2 cellular contexts compared by ENCODE assay signal in the genomic region with DNA sequence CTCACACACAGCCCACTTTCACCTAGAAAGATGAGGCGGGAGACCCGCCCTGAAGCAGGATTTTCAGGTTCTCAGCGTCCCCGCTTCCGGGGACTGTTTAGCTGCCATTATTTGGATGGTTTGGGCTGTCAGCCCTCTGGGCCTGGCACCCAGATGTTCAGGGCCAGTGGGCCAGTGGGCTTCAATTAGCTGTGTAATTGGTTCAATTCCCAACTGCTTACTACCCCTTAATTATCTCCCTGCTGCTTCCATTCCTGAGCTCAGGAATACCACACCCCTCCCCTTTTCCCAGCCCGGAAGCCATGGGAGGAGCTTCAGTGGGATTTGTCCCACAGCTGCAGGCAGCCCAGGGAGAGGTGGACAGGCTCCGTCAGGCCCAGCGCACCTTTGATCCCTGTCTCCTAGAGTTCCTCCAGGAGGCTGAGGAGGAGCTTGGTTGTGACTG.
TF ChIP-seq lines count a peak whose summit lies in the region.

No MANE protein-coding gene starts in this region.

TF ChIP-seq in GM23338, 12 proteins besides CTCF, POLR2A, EP300 and RAD21:
- TF ChIP-seq EZH2 (IDR thresholded peaks at IDR 0.05; ENCODE audit: low read depth, unreplicated experiment) = no peak

TF ChIP-seq in H1, 55 proteins besides CTCF, POLR2A, EP300 and RAD21:
- TF ChIP-seq, protein P1, sequence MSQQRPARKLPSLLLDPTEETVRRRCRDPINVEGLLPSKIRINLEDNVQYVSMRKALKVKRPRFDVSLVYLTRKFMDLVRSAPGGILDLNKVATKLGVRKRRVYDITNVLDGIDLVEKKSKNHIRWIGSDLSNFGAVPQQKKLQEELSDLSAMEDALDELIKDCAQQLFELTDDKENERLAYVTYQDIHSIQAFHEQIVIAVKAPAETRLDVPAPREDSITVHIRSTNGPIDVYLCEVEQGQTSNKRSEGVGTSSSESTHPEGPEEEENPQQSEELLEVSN (IDR thresholded peaks at IDR 0.05) = no peak
- TF ChIP-seq NRF1 (IDR thresholded peaks at IDR 0.05; ENCODE audit: low read depth, low read length) = no peak
- TF ChIP-seq, protein P2, sequence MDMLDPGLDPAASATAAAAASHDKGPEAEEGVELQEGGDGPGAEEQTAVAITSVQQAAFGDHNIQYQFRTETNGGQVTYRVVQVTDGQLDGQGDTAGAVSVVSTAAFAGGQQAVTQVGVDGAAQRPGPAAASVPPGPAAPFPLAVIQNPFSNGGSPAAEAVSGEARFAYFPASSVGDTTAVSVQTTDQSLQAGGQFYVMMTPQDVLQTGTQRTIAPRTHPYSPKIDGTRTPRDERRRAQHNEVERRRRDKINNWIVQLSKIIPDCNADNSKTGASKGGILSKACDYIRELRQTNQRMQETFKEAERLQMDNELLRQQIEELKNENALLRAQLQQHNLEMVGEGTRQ (IDR thresholded peaks at IDR 0.05; ENCODE audit: low read length) = no peak
- TF ChIP-seq, protein P3, sequence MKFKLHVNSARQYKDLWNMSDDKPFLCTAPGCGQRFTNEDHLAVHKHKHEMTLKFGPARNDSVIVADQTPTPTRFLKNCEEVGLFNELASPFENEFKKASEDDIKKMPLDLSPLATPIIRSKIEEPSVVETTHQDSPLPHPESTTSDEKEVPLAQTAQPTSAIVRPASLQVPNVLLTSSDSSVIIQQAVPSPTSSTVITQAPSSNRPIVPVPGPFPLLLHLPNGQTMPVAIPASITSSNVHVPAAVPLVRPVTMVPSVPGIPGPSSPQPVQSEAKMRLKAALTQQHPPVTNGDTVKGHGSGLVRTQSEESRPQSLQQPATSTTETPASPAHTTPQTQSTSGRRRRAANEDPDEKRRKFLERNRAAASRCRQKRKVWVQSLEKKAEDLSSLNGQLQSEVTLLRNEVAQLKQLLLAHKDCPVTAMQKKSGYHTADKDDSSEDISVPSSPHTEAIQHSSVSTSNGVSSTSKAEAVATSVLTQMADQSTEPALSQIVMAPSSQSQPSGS (IDR thresholded peaks at IDR 0.05; ENCODE audit: low read length) = no peak
- no peak for TF ChIP-seq HDAC6 (IDR thresholded peaks at IDR 0.05; ENCODE audit: low read depth, low read length)
- no peak for TF ChIP-seq RXRA (IDR thresholded peaks at IDR 0.05; ENCODE audit: insufficient read depth, low read depth, low read length)
- TF ChIP-seq CBX8 (IDR thresholded peaks at IDR 0.05; ENCODE audit: borderline replicate concordance, low read depth, low read length) = no peak
- no peak for TF ChIP-seq EGR1 (IDR thresholded peaks at IDR 0.05; ENCODE audit: borderline replicate concordance, low read depth, low read length)
- TF ChIP-seq CBX5 (IDR thresholded peaks at IDR 0.05; ENCODE audit: low read depth, low read length) = no peak
- no peak for TF ChIP-seq GTF2F1 (IDR thresholded peaks at IDR 0.05; ENCODE audit: borderline replicate concordance, low read depth, low read length)
- TF ChIP-seq NANOG (IDR thresholded peaks at IDR 0.05; ENCODE audit: insufficient read depth, low read depth, low read length, poor library complexity, severe bottlenecking) = no peak
- no peak for TF ChIP-seq JUND (IDR thresholded peaks at IDR 0.05; ENCODE audit: low read length)
- no peak for TF ChIP-seq RNF2 (IDR thresholded peaks at IDR 0.05; ENCODE audit: borderline replicate concordance, low read depth, low read length, missing control alignments, poor library complexity, severe bottlenecking)
- TF ChIP-seq CREB1 (IDR thresholded peaks at IDR 0.05) = no peak
- no peak for TF ChIP-seq TCF12 (IDR thresholded peaks at IDR 0.05; ENCODE audit: low read depth, low read length)
- TF ChIP-seq SIX5 (IDR thresholded peaks at IDR 0.05; ENCODE audit: low read depth, low read length) = no peak
- TF ChIP-seq SIRT6 (IDR thresholded peaks at IDR 0.05; ENCODE audit: low read length) = no peak
